ENCODE assay signal across 24 cellular contexts in the genomic region with DNA sequence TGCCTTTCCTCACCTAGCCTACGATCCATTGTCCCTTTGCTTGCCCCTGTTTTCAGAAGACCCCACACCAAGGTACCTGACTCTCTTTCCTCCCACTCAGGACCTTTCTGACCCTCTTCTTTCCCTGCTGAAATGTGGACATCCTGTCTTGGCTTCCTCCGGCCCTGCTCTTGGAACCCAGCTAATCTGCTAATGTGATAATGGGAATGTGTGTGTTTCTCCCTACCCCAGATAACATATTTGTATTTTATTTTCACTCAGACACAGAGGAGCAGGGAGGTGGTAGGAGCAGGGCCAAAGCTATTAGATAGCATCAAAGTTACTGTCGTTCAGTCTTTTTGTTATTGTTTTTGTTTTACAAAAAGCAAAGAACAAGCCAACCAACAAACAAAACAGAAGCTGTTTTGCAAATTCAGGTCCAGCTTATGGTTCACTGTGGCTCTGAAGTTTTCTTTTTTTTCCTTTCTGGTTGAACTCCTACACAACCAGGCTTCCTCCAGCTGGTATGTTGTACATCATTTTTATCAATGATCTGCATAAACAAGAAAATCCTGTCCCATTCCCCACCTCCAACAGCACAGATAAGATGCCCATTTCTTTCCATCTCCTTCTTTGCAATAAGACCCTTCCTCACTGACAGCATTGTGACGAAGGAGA.
DNase-seq lines count a peak whose midpoint lies in the region; ATAC-seq, FAIRE-seq and TF ChIP-seq lines count a peak whose summit lies in the region.
"Had no signal": no experiment of that assay in that cellular context is flagged by ENCODE, and none has a peak within 500 bp of the region (broad histone marks: within the 10 kb centered on the region; RNA-seq: fewer than 3 reads in every experiment).

No MANE protein-coding gene starts in this region.

- peaks cover 2% of the 10 kb centered on the region for H3K36me3 Mint-ChIP-seq in chondrocyte (ENCODE audit: low read depth)
- H3K36me3 Mint-ChIP-seq: activated naive CD4-positive, alpha-beta T cell treated with anti-CD3 and anti-CD28 coated beads, Interleukin-2, amount 50 U/mL, for 24 hours had no signal

- in situ Hi-C loops in HAP-1 (cut with MboI; ENCODE audit: low sequenced_read_pairs) = no loop called here

- FAIRE-seq in G401.6 (lab: Jason Lieb, UNC) = peak; percentile 78
- FAIRE-seq: colon, small intestine had no signal

- peaks cover 15% of the 10 kb centered on the region for H3K4me1 Mint-ChIP-seq in chondrocyte (ENCODE audit: low read depth)
- H3K4me1 Mint-ChIP-seq: activated CD4-positive, alpha-beta T cell treated with anti-CD3 and anti-CD28 coated beads for 36 hours; activated naive CD4-positive, alpha-beta T cell treated with anti-CD3 and anti-CD28 coated beads, Interleukin-2, amount 50 U/mL, for 24 hours had no signal

- no peak overlapping the region for H3K4me3 Mint-ChIP-seq in chondrocyte (ENCODE audit: unreplicated experiment)
- H3K4me3 Mint-ChIP-seq: activated CD4-positive, alpha-beta T cell treated with anti-CD3 and anti-CD28 coated beads for 36 hours; activated naive CD4-positive, alpha-beta T cell treated with anti-CD3 and anti-CD28 coated beads, Interleukin-2, amount 50 U/mL, for 24 hours; endodermal cell; nephron progenitor cell had no signal

- H3K9me3 ChIP-seq in right atrium auricular region = no peaks in the 10 kb centered on the region
- no peaks in the 10 kb centered on the region for H3K9me3 ChIP-seq in parathyroid adenoma (ENCODE audit: control insufficient read depth, low read length)
- H3K9me3 ChIP-seq in HAP-1 = no peaks in the 10 kb centered on the region
- H3K9me3 ChIP-seq: stomach had no signal

- H3K27me3 ChIP-seq in right atrium auricular region (no peaks in the 10 kb centered on the region), parathyroid adenoma (ENCODE audit: control insufficient read depth, insufficient read depth, low read length) (no peaks in the 10 kb centered on the region), HAP-1 (ENCODE audit: low read depth) (no peaks in the 10 kb centered on the region)

- peaks cover 0 to 37% of the 10 kb centered on the region in 2 donors for H3K4me1 ChIP-seq in right atrium auricular region
- peaks cover 42% of the 10 kb centered on the region for H3K4me1 ChIP-seq in parathyroid adenoma
- H3K4me1 ChIP-seq in HAP-1 = peaks cover 19% of the 10 kb centered on the region
- H3K4me1 ChIP-seq: stomach had no signal

- H3K9me3 Mint-ChIP-seq in chondrocyte (ENCODE audit: low read depth) = peaks cover 3% of the 10 kb centered on the region
- H3K9me3 Mint-ChIP-seq: activated naive CD4-positive, alpha-beta T cell treated with anti-CD3 and anti-CD28 coated beads, Interleukin-2, amount 50 U/mL, for 24 hours; endodermal cell; nephron progenitor cell had no signal

- H3K4me2 ChIP-seq in parathyroid adenoma (ENCODE audit: low read length) = no peak overlapping the region

- peak overlapping the region; percentile 64 for H2AFZ ChIP-seq in parathyroid adenoma

- H3K27ac ChIP-seq in right atrium auricular region (peak overlapping the region; percentile 16 to 62), parathyroid adenoma (peak overlapping the region; percentile 62)

- H3K27ac Mint-ChIP-seq in chondrocyte (ENCODE audit: unreplicated experiment) = peak overlapping the region; percentile 90
- H3K27ac Mint-ChIP-seq: activated CD4-positive, alpha-beta T cell treated with anti-CD3 and anti-CD28 coated beads for 36 hours; activated naive CD4-positive, alpha-beta T cell treated with anti-CD3 and anti-CD28 coated beads, Interleukin-2, amount 50 U/mL, for 24 hours; endodermal cell; nephron progenitor cell; progenitor cell of endocrine pancreas had no signal

- no peak for ATAC-seq in HG03460 (IDR thresholded peaks at IDR 0.05; ENCODE audit: unreplicated experiment)
- ATAC-seq: activated CD4-positive, alpha-beta T cell treated with anti-CD3 and anti-CD28 coated beads for 36 hours had no signal

- H3K27me3 Mint-ChIP-seq in chondrocyte (ENCODE audit: low read depth) = no peaks in the 10 kb centered on the region

- H3K9ac ChIP-seq in parathyroid adenoma = no peak overlapping the region

- H3K79me2 ChIP-seq in parathyroid adenoma = no peaks in the 10 kb centered on the region

- H3K36me3 ChIP-seq in right atrium auricular region (no peaks in the 10 kb centered on the region), parathyroid adenoma (ENCODE audit: control insufficient read depth, insufficient read depth, low read length) (no peaks in the 10 kb centered on the region), HAP-1 (replicated peaks) (no peaks in the 10 kb centered on the region)
- H3K36me3 ChIP-seq: stomach had no signal

- no peak for DNase-seq in chondrocyte (ENCODE audit: low spot score)
- DNase-seq in right atrium auricular region (ENCODE audit: low spot score) = no peak
- DNase-seq in HAP-1 (ENCODE audit: low spot score in 2 of 2) = no peak
- DNase-seq in COLO668 (lab: John Stamatoyannopoulos, UW; ENCODE audit: unreplicated experiment) = no peak
- DNase-seq in DMS79 treated with DMSO at 0.1 percent for 48 hours (lab: John Stamatoyannopoulos, UW) = no peak
- DNase-seq: activated CD4-positive, alpha-beta T cell treated with anti-CD3 and anti-CD28 coated beads for 36 hours; C1 segment of cervical spinal cord; EL; endodermal cell; hypothalamus; islet precursor cell; NCI-H1092; NCI-H2029; NCI-H446 treated with DMSO at 0.1 percent for 48 hours; nephron progenitor cell; small intestine; stimulated activated CD4-positive, alpha-beta T cell treated with anti-CD3 and anti-CD28 coated beads, Interleukin-4, amount 100 ng/mL, for 4 hours; stomach had no signal

- H3K4me3 ChIP-seq in right atrium auricular region (no peak overlapping the region), parathyroid adenoma (ENCODE audit: low read depth, low read length) (no peak overlapping the region), HAP-1 (no peak overlapping the region)
- H3K4me3 ChIP-seq: stomach had no signal

- TF ChIP-seq CTCF in chondrocyte (IDR thresholded peaks at IDR 0.05) (no peak), right atrium auricular region (IDR thresholded peaks at IDR 0.05) (no peak), parathyroid adenoma (IDR thresholded peaks at IDR 0.05) (no peak)
